Comparison of ENCODE assay signal across 18 cellular contexts in genomic region chr2:228768818-228769217, GRCh38.
A peak's percentile ranks its signal among the peaks of the same experiment; 100 is the strongest.
DNase-seq lines count a peak whose midpoint lies in the region; ATAC-seq and TF ChIP-seq lines count a peak whose summit lies in the region.
"Had no signal": no experiment of that assay in that cellular context is flagged by ENCODE, and none has a peak within 500 bp of the region (broad histone marks: within the 10 kb centered on the region; RNA-seq: fewer than 3 reads in every experiment).

No MANE protein-coding gene starts in this region.

- H3K36me3 Mint-ChIP-seq in CD8-positive, alpha-beta memory T cell = no peaks in the 10 kb centered on the region
- H3K36me3 Mint-ChIP-seq: activated CD4-positive, alpha-beta memory T cell treated with anti-CD3 and anti-CD28 coated beads for 36 hours; IgD-negative memory B cell had no signal

- H3K27me3 Mint-ChIP-seq in CD8-positive, alpha-beta memory T cell = no peaks in the 10 kb centered on the region
- H3K27me3 Mint-ChIP-seq: activated CD4-positive, alpha-beta memory T cell treated with anti-CD3 and anti-CD28 coated beads for 36 hours; IgD-negative memory B cell; stimulated activated naive CD8-positive, alpha-beta T cell treated with anti-CD3 and anti-CD28 coated beads, Interleukin-15, amount 100 ng/mL, for 72 hours had no signal

- no peak overlapping the region for H3K27ac Mint-ChIP-seq in CD8-positive, alpha-beta memory T cell
- H3K27ac Mint-ChIP-seq: activated CD4-positive, alpha-beta memory T cell treated with anti-CD3 and anti-CD28 coated beads for 36 hours; activated naive CD4-positive, alpha-beta T cell treated with anti-CD3 and anti-CD28 coated beads for 36 hours; IgD-negative memory B cell; stimulated activated naive CD8-positive, alpha-beta T cell treated with anti-CD3 and anti-CD28 coated beads, Interleukin-15, amount 100 ng/mL, for 72 hours; T-helper 1 cell treated with Interleukin-12 subunit alpha and Interleukin-12 subunit beta and Interleukin-4 antibody, amounts not matched to agents 30 μg/mL and 1 μg/mL, for 36 hours had no signal

- H3K4me3 Mint-ChIP-seq in CD8-positive, alpha-beta memory T cell = no peak overlapping the region
- H3K4me3 Mint-ChIP-seq: activated CD4-positive, alpha-beta memory T cell treated with anti-CD3 and anti-CD28 coated beads for 36 hours; activated naive CD4-positive, alpha-beta T cell treated with anti-CD3 and anti-CD28 coated beads for 36 hours; IgD-negative memory B cell; stimulated activated naive CD8-positive, alpha-beta T cell treated with anti-CD3 and anti-CD28 coated beads, Interleukin-15, amount 100 ng/mL, for 72 hours; T-helper 1 cell treated with Interleukin-12 subunit alpha and Interleukin-12 subunit beta and Interleukin-4 antibody, amounts not matched to agents 30 μg/mL and 1 μg/mL, for 36 hours had no signal

- peak; percentile 67 for ATAC-seq in omental fat pad (ENCODE audit: low FRiP score)
- no peak for ATAC-seq in HG03095 (IDR thresholded peaks at IDR 0.05; ENCODE audit: unreplicated experiment)
- ATAC-seq: stimulated activated naive CD8-positive, alpha-beta T cell treated with anti-CD3 and anti-CD28 coated beads, Interleukin-15, amount 100 ng/mL, for 72 hours had no signal

- no peak overlapping the region for H3K27ac ChIP-seq in CD8-positive, alpha-beta memory T cell (ENCODE audit: low read depth, low read length)

- TF ChIP-seq POLR2A in NB4 (IDR thresholded peaks at IDR 0.05; ENCODE audit: extremely low read depth, insufficient read length) = no peak

- H3K4me1 Mint-ChIP-seq in CD8-positive, alpha-beta memory T cell = no peaks in the 10 kb centered on the region
- H3K4me1 Mint-ChIP-seq: stimulated activated naive CD8-positive, alpha-beta T cell treated with anti-CD3 and anti-CD28 coated beads, Interleukin-15, amount 100 ng/mL, for 72 hours had no signal

- H3K36me3 ChIP-seq in BJ (ENCODE audit: control insufficient read depth, insufficient read depth, low read length) = no peaks in the 10 kb centered on the region
- no peaks in the 10 kb centered on the region for H3K36me3 ChIP-seq in CD8-positive, alpha-beta memory T cell (ENCODE audit: insufficient read depth, low read length)

- POLR2A ChIA-PET in BJ (lab: Charles Lee) = no interaction called here
- POLR2A ChIA-PET in GM10248 (lab: Yijun Ruan, JAX) = no interaction called here
- POLR2A ChIA-PET in CD8-positive, alpha-beta memory T cell (lab: Charles Lee) = no interaction called here

- no peaks in the 10 kb centered on the region for H3K9me3 ChIP-seq in CD8-positive, alpha-beta memory T cell (ENCODE audit: low read length)

- no peaks in the 10 kb centered on the region for H3K4me1 ChIP-seq in CD8-positive, alpha-beta memory T cell (ENCODE audit: insufficient read depth, low read length)

- DNase-seq in BJ (ENCODE audit: low read depth) = peak; percentile 66
- DNase-seq in NB4 (ENCODE audit: low read depth) = peak; percentile 14
- DNase-seq in epithelial cell of esophagus (ENCODE audit: low read depth) = peak; percentile 48
- DNase-seq in omental fat pad (ENCODE audit: low spot score) = no peak
- no peak for DNase-seq in GM10248 (ENCODE audit: extremely low spot score)
- no peak for DNase-seq in NCI-H69 (lab: John Stamatoyannopoulos, UW)
- DNase-seq in CD8-positive, alpha-beta memory T cell = no peak
- DNase-seq: activated CD4-positive, alpha-beta memory T cell treated with anti-CD3 and anti-CD28 coated beads for 36 hours; activated naive CD4-positive, alpha-beta T cell treated with anti-CD3 and anti-CD28 coated beads for 36 hours; COR-L47; midbrain; NCI-H187; posterior cingulate gyrus; stimulated activated CD4-positive, alpha-beta T cell treated with anti-CD3 and anti-CD28 coated beads, Interleukin-4, amount 100 ng/mL, for 4 hours; stimulated activated naive CD8-positive, alpha-beta T cell treated with anti-CD3 and anti-CD28 coated beads, Interleukin-15, amount 100 ng/mL, for 72 hours had no signal

- H3K9me3 Mint-ChIP-seq in CD8-positive, alpha-beta memory T cell = peaks cover 0 to 26% (median 7%) of the 10 kb centered on the region in 5 donors

- TF ChIP-seq CTCF in BJ (IDR thresholded peaks at IDR 0.05; ENCODE audit: insufficient read depth, low read depth, low read length) (no peak), NB4 (IDR thresholded peaks at IDR 0.05; ENCODE audit: low read depth, low read length) (no peak), epithelial cell of esophagus (IDR thresholded peaks at IDR 0.05; ENCODE audit: insufficient read depth, low read depth, low read length, missing control alignments) (no peak), omental fat pad (IDR thresholded peaks at IDR 0.05) (no peak), GM10248 (IDR thresholded peaks at IDR 0.05; ENCODE audit: control extremely low read depth, extremely low read depth, low read depth, missing control alignments) (no peak)

- H3K4me3 ChIP-seq in BJ (ENCODE audit: low read depth, low read length) (no peak overlapping the region), NB4 (ENCODE audit: low read depth, low read length) (no peak overlapping the region), epithelial cell of esophagus (ENCODE audit: low read length) (no peak overlapping the region)
- H3K4me3 ChIP-seq in CD8-positive, alpha-beta memory T cell (ENCODE audit: low read length) = no peak overlapping the region

- H3K27me3 ChIP-seq in BJ (ENCODE audit: control insufficient read depth, insufficient read depth, low read length) = no peaks in the 10 kb centered on the region
- H3K27me3 ChIP-seq in CD8-positive, alpha-beta memory T cell (ENCODE audit: insufficient read depth, low read length, poor library complexity, severe bottlenecking) = no peaks in the 10 kb centered on the region

- CTCF ChIA-PET in BJ (lab: Yijun Ruan, JAX) (no interaction called here), GM10248 (lab: Yijun Ruan, JAX) (no interaction called here)
- CTCF ChIA-PET in CD8-positive, alpha-beta memory T cell (lab: Charles Lee) = no interaction called here

Comparison
In these comparisons a context has a peak if more than half of its experiments do, and no peak if none do; other contexts are left out.
1. DNase-seq: peak in BJ (single experiment), NB4 (single experiment) and epithelial cell of esophagus (single experiment); none in omental fat pad (single experiment), GM10248 (single experiment), NCI-H69 (single experiment) and CD8-positive, alpha-beta memory T cell (0 of 5).